Comparison of ENCODE assay signal across 15 cellular contexts in the genomic region with DNA sequence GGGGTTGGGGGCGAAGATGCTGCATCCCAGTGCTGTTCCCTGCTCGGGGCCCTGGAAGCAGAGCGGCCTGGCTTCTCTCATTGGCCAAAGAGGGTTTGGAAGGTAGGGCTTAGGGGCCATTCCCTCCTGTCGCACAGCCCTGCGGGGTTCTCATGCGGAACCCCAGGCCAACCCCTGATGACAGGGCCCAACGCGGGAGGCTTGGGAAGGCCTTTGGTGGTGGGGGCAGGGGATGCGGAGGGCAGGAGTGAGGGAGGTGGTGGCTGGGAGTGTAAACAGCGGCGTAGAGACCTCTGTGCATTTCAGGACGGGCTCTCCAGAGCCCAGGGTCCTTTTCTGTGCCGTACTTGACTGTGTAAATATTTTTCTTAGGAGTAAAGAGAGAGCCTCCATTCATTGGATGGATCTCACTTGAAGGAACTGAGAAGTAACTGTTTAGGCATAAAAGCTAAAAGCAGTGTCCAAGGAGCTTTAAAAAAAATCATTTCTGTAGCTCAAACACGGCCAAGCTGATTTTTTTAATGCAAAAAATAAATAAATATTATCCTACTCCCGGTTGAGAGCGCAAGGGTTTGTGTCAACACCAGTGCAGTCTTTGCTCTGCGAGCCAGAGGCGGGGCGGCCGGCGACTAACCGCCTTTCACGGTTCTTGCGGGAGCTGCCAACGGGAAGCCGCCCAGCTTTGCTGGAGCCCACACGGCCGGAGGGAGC.
A peak's percentile ranks its signal among the peaks of the same experiment; 100 is the strongest.
DNase-seq lines count a peak whose midpoint lies in the region; ATAC-seq, FAIRE-seq and TF ChIP-seq lines count a peak whose summit lies in the region.
"Had no signal": no experiment of that assay in that cellular context is flagged by ENCODE, and none has a peak within 500 bp of the region (broad histone marks: within the 10 kb centered on the region; RNA-seq: fewer than 3 reads in every experiment).

No MANE protein-coding gene starts in this region.

- H3K27ac Mint-ChIP-seq in activated CD8-positive, alpha-beta memory T cell treated with anti-CD3 and anti-CD28 coated beads, Interleukin-2, amount 10 ng/mL, durations not matched to agents 7 days and 5 days: no peak overlapping the region

- no peaks in the 10 kb centered on the region for H3K9me3 Mint-ChIP-seq in activated CD8-positive, alpha-beta memory T cell treated with anti-CD3 and anti-CD28 coated beads, Interleukin-2, amount 10 ng/mL, durations not matched to agents 7 days and 5 days (ENCODE audit: low read depth)

- DNase-seq in DMS153 (lab: John Stamatoyannopoulos, UW): peak; percentile 59
- no peak for DNase-seq in DMS153 treated with DMSO at 0.1 percent for 48 hours (lab: John Stamatoyannopoulos, UW; ENCODE audit: unreplicated experiment)
- no peak for DNase-seq in coronary artery (ENCODE audit: low spot score)
- DNase-seq in medulla oblongata (ENCODE audit: extremely low spot score): peak; percentile 25
- DNase-seq in upper lobe of left lung: peak; percentile 53 to 89
- no peak for DNase-seq in RCC 7860 (ENCODE audit: low spot score)
- no peak for DNase-seq in activated CD8-positive, alpha-beta memory T cell treated with anti-CD3 and anti-CD28 coated beads, Interleukin-2, amount 10 ng/mL, durations not matched to agents 7 days and 5 days
- DNase-seq: HCEC 1CT, NCI-H226, NCI-H526 treated with DMSO at 0.1 percent for 48 hours, OCI-M1 had no signal

- no peaks in the 10 kb centered on the region for H3K9me3 ChIP-seq in upper lobe of left lung
- H3K9me3 ChIP-seq: BLaER1 treated with 17β-estradiol and CSF1 and Interleukin-3, amounts not matched to agents 10 nM and 100 nM had no signal

- peak in 1 of 2 donors; percentile 8 for ATAC-seq in upper lobe of left lung (ENCODE audit: low FRiP score in 2 of 2)
- ATAC-seq in activated CD8-positive, alpha-beta memory T cell treated with anti-CD3 and anti-CD28 coated beads, Interleukin-2, amount 10 ng/mL, durations not matched to agents 7 days and 5 days: no peak
- ATAC-seq in GM21360 (IDR thresholded peaks at IDR 0.05; ENCODE audit: unreplicated experiment): no peak

- no peak for TF ChIP-seq POLR2A in upper lobe of left lung (IDR thresholded peaks at IDR 0.05)

- CTCF ChIA-PET in activated CD8-positive, alpha-beta memory T cell treated with anti-CD3 and anti-CD28 coated beads, Interleukin-2, amount 10 ng/mL, durations not matched to agents 7 days and 5 days (lab: Charles Lee): no interaction called here

- no peak for TF ChIP-seq EP300 in upper lobe of left lung (IDR thresholded peaks at IDR 0.05)

- TF ChIP-seq CTCF in coronary artery (IDR thresholded peaks at IDR 0.05) (no peak), upper lobe of left lung (IDR thresholded peaks at IDR 0.05) (no peak)

- no peaks in the 10 kb centered on the region for H3K27me3 Mint-ChIP-seq in activated CD8-positive, alpha-beta memory T cell treated with anti-CD3 and anti-CD28 coated beads, Interleukin-2, amount 10 ng/mL, durations not matched to agents 7 days and 5 days

- peaks cover 5 to 46% (median 12%) of the 10 kb centered on the region in 4 donors for H3K4me1 ChIP-seq in upper lobe of left lung

- no peak overlapping the region for H3K4me3 ChIP-seq in coronary artery
- H3K4me3 ChIP-seq in upper lobe of left lung: no peak overlapping the region
- H3K4me3 ChIP-seq: BLaER1 treated with 17β-estradiol and CSF1 and Interleukin-3, amounts not matched to agents 10 nM and 100 nM had no signal

- no peak overlapping the region for H3K4me3 Mint-ChIP-seq in activated CD8-positive, alpha-beta memory T cell treated with anti-CD3 and anti-CD28 coated beads, Interleukin-2, amount 10 ng/mL, durations not matched to agents 7 days and 5 days

- 52 to 57% methylated on average over 26 to 28 of the region's 28 CpGs for WGBS in upper lobe of left lung, 2 donors

- no peaks in the 10 kb centered on the region for H3K4me1 Mint-ChIP-seq in activated CD8-positive, alpha-beta memory T cell treated with anti-CD3 and anti-CD28 coated beads, Interleukin-2, amount 10 ng/mL, durations not matched to agents 7 days and 5 days

- no peaks in the 10 kb centered on the region for H3K36me3 Mint-ChIP-seq in activated CD8-positive, alpha-beta memory T cell treated with anti-CD3 and anti-CD28 coated beads, Interleukin-2, amount 10 ng/mL, durations not matched to agents 7 days and 5 days

- FAIRE-seq in RCC 7860 (lab: Jason Lieb, UNC): no peak

- no peaks in the 10 kb centered on the region for H3K27me3 ChIP-seq in upper lobe of left lung

- no peaks in the 10 kb centered on the region for H3K36me3 ChIP-seq in upper lobe of left lung
- H3K36me3 ChIP-seq: BLaER1 treated with 17β-estradiol and CSF1 and Interleukin-3, amounts not matched to agents 10 nM and 100 nM had no signal

- H3K27ac ChIP-seq in coronary artery (peak overlapping the region; percentile 30 to 49), upper lobe of left lung (peak overlapping the region in 3 of 4 donors; percentile 45 to 48 (median 48))
- H3K27ac ChIP-seq: 22Rv1; BLaER1 treated with 17β-estradiol and CSF1 and Interleukin-3, amounts not matched to agents 10 nM and 100 nM; RWPE1 had no signal

Comparison
In these comparisons a context has a peak if more than half of its experiments do, and no peak if none do; other contexts are left out.
1. DNase-seq: peak in DMS153 (single experiment), medulla oblongata (single experiment) and upper lobe of left lung (2 of 2); none in DMS153 treated with DMSO at 0.1 percent for 48 hours (single experiment), coronary artery (single experiment), RCC 7860 (single experiment) and activated CD8-positive, alpha-beta memory T cell treated with anti-CD3 and anti-CD28 coated beads, Interleukin-2, amount 10 ng/mL, durations not matched to agents 7 days and 5 days (single experiment).